In the genomic region with DNA sequence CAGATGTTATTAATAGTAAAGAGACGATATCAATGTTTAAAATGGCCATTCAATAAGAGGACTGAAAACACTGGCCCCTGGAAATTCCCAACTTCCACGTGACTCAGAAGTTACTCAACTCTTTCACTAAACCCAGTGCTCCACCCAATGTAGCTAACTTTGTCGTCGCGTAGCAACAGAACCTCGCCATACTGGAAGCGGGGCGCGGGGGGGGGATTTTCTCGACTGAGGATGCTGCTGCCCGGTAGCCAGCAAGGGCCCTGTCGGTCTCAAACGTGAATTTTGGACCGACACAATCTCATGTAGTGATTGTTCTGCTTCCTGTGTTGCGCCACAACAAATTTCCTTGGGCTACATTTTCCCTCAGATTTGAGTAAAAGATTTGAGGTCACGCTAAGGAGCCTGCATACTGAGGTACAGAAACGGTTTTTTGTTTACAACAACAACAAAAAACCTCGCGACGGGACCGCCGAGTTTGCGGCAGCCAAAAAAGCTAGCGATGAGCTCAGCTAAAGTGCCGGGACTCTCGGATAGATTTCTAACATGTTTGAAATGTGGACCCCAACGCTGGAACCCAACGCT, we compare ENCODE assay signal across 8 cellular contexts. TPM values are rescaled to one million over a fixed set of nuclear protein-coding genes. Genes with fewer than 3 reads are reported as not detected.
DNase-seq lines count a peak whose midpoint lies in the region; ATAC-seq and TF ChIP-seq lines count a peak whose summit lies in the region.

No MANE protein-coding gene starts in this region.

- peak overlapping the region; percentile 87 for H3K9ac ChIP-seq in trophoblast cell (ENCODE audit: low read length)

- peak overlapping the region; percentile 92 for H3K14ac ChIP-seq in trophoblast cell (ENCODE audit: low read length)

- H3K4me2 ChIP-seq in trophoblast cell (ENCODE audit: low read length), result peak overlapping the region; percentile 91

- ATAC-seq in GM21825 (IDR thresholded peaks at IDR 0.05; ENCODE audit: unreplicated experiment) (peak; percentile 34), heart left ventricle (peak; percentile 65 to 84 (median 78))

- 0% methylated on average over 28 of the region's 28 CpGs for WGBS in adipose tissue, 3 donors
- WGBS in heart left ventricle, 4 donors, result 0 to 1% (median 0%) methylated on average over 28 of the region's 28 CpGs
- WGBS in trophoblast cell (ENCODE audit: extremely low coverage, insufficient coverage, insufficient read length), result no CpG with 5 or more reads among the region's 28 CpGs
- WGBS in transverse colon (ENCODE audit: low coverage in 1 of 2), 2 donors, result 0 to 2% methylated on average over 10 to 28 of the region's 28 CpGs

- no peak overlapping the region for H3K23ac ChIP-seq in trophoblast cell (ENCODE audit: low read length)

- intact Hi-C loops in heart left ventricle (cut with DNase I), result loop anchor here in 9 of 10 donors (1.0 to 10.0 kb wide), 17 partner anchors 92 to 234 kb away; a partner anchor contains a TSS
- intact Hi-C loops in transverse colon (cut with DNase I; ENCODE audit: low total_unique reads), result no loop called here

- peak overlapping the region; percentile 70 for H3K4ac ChIP-seq in trophoblast cell (ENCODE audit: low read depth, low read length)

- H2BK12ac ChIP-seq in trophoblast cell (ENCODE audit: low read length), result no peak overlapping the region

- peak overlapping the region; percentile 95 for H2BK5ac ChIP-seq in trophoblast cell (ENCODE audit: low read depth, low read length, poor library complexity)

- H3K27me3 ChIP-seq in heart left ventricle, result no peaks in the 10 kb centered on the region
- H3K27me3 ChIP-seq in trophoblast cell (ENCODE audit: insufficient read depth, low read length), result no peaks in the 10 kb centered on the region
- no peaks in the 10 kb centered on the region for H3K27me3 ChIP-seq in transverse colon

- no peak for TF ChIP-seq EP300 in transverse colon (IDR thresholded peaks at IDR 0.05; ENCODE audit: low read depth)

- peaks cover 11% of the 10 kb centered on the region for H3K79me1 ChIP-seq in trophoblast cell (ENCODE audit: low read length)

- H3K27ac ChIP-seq in adipose tissue (ENCODE audit: low read depth, low read length) (peak overlapping the region; percentile 76), heart left ventricle (peak overlapping the region; percentile 91 to 99 (median 97)), trophoblast cell (ENCODE audit: low read depth, low read length) (peak overlapping the region; percentile 99), transverse colon (peak overlapping the region; percentile 98 to 100 (median 98))

- peak overlapping the region; percentile 95 for H3K18ac ChIP-seq in trophoblast cell (ENCODE audit: low read length)

- in situ Hi-C loops in transverse colon (cut with MboI; ENCODE audit: low pct_ligation_motif_present in 1 of 4, low pct_unique_long_range_greater_than_20kb in 1 of 4, low sequenced_read_pairs in 3 of 4), result loop anchor here in 2 of 4 donors (10.0 kb wide), 2 partner anchors 206 to 226 kb away; a partner anchor contains a TSS

- TF ChIP-seq POLR2A in heart left ventricle (IDR thresholded peaks at IDR 0.05) (peak in 1 of 2 donors; percentile 22), transverse colon (IDR thresholded peaks at IDR 0.05) (no peak)

- H2BK120ac ChIP-seq in trophoblast cell (ENCODE audit: insufficient read depth, low read length, poor library complexity), result peak overlapping the region; percentile 94

- peak overlapping the region; percentile 94 for H4K12ac ChIP-seq in trophoblast cell (ENCODE audit: low read depth, low read length)

- H3K36me3 ChIP-seq in heart left ventricle, result peaks cover 0 to 23% (median 6%) of the 10 kb centered on the region in 9 donors
- H3K36me3 ChIP-seq in trophoblast cell (ENCODE audit: control insufficient read depth in 1 of 2, insufficient read depth in 2 of 2, low read length in 2 of 2), result no peaks in the 10 kb centered on the region
- H3K36me3 ChIP-seq in transverse colon, result no peaks in the 10 kb centered on the region

- H3K4me3 ChIP-seq in heart left ventricle (peak overlapping the region; percentile 28 to 87 (median 74)), trophoblast cell (ENCODE audit: low read depth, low read length) (peak overlapping the region; percentile 51), transverse colon (peak overlapping the region; percentile 47 to 74 (median 52))

- TF ChIP-seq CTCF in heart left ventricle (IDR thresholded peaks at IDR 0.05) (no peak), transverse colon (IDR thresholded peaks at IDR 0.05) (no peak)

- H2AK5ac ChIP-seq in trophoblast cell (ENCODE audit: low read length), result no peak overlapping the region

- DNase-seq in D341Med (ENCODE audit: low spot score), result peak; percentile 41
- peak; percentile 90 for DNase-seq in LoVo (ENCODE audit: low spot score)
- peak; percentile 88 for DNase-seq in T follicular helper cell (ENCODE audit: low read depth)
- DNase-seq in heart left ventricle, result peak; percentile 86 to 94 (median 91)
- DNase-seq in trophoblast cell, result peak; percentile 94 to 99
- DNase-seq in transverse colon, result peak; percentile 93

- peak overlapping the region; percentile 91 for H4K8ac ChIP-seq in trophoblast cell (ENCODE audit: low read depth, low read length)

- H3K9me3 ChIP-seq in heart left ventricle, result no peaks in the 10 kb centered on the region
- no peaks in the 10 kb centered on the region for H3K9me3 ChIP-seq in trophoblast cell (ENCODE audit: insufficient read depth, low read depth, low read length)
- H3K9me3 ChIP-seq in transverse colon, result no peaks in the 10 kb centered on the region

- H4K91ac ChIP-seq in trophoblast cell (ENCODE audit: low read depth, low read length), result peak overlapping the region; percentile 98

- peak overlapping the region; percentile 84 for H2AFZ ChIP-seq in trophoblast cell (ENCODE audit: insufficient read depth, low read length, poor library complexity)

- H3K4me1 ChIP-seq in heart left ventricle (peaks cover 0 to 28% (median 9%) of the 10 kb centered on the region in 12 donors), trophoblast cell (ENCODE audit: control insufficient read depth in 1 of 2, insufficient read depth in 2 of 2, low read length in 2 of 2) (peaks cover 0 to 2% of the 10 kb centered on the region in 2 experiments), transverse colon (peaks cover 7 to 34% (median 11%) of the 10 kb centered on the region in 4 donors)

- H3K79me2 ChIP-seq in trophoblast cell (ENCODE audit: control insufficient read depth, insufficient read depth, low read length, poor library complexity), result peaks cover 3% of the 10 kb centered on the region

RNA-seq across cellular contexts. Expression of a gene that starts 1.0 kb away (rescaled TPM):
- polyA plus RNA-seq in adipose tissue (1 to 10 TPM; 3.3 to 9.6 (median 4.2) TPM), heart left ventricle (1 to 10 TPM; 6.7 to 9.5 TPM)
- total RNA-seq in heart left ventricle (10 to 100 TPM in 1 of 9 donors, 1 to 10 TPM in 8; 5.4 to 10.1 (median 7.6) TPM), transverse colon (1 to 10 TPM in 3 of 4 donors, not detected in 1; 4.0 TPM)
- polyA plus RNA-seq in trophoblast cell (2013), result 5.6 and 5.8 TPM in 2 replicates

RNA-seq across cellular contexts. Expression of a gene that starts 35.3 kb away (rescaled TPM):
- polyA plus RNA-seq in adipose tissue, result 1 to 10 TPM in 1 of 3 donors, under 1 TPM in 2; 0.12 to 1.0 (median 0.45) TPM
- 1 to 10 TPM in 2 of 9 donors, under 1 TPM in 2, not detected in 5; 0.28 to 2.2 (median 0.86) TPM for total RNA-seq in heart left ventricle
- polyA plus RNA-seq in heart left ventricle, result under 1 TPM in 1 of 2 donors, not detected in 1; 0.37 TPM
- 30.7 and 35.0 TPM in 2 replicates for polyA plus RNA-seq in trophoblast cell (2013)
- 100 to 1,000 TPM in 3 of 4 donors, 10 to 100 TPM in 1; 36.0 to 181 (median 173) TPM for total RNA-seq in transverse colon

Comparison
In these comparisons a context has a peak if more than half of its experiments do, and no peak if none do; other contexts are left out.
1. Peak in every context shown above with its lines: DNase-seq, ATAC-seq, H3K4me3 ChIP-seq and H3K27ac ChIP-seq.
2. DNase-seq: peak in every context shown above with its lines; median percentile 96 in trophoblast cell; 93 in transverse colon; 91 in heart left ventricle; 90 in LoVo; 88 in T follicular helper cell; 41 in D341Med.
3. RNA of a gene that starts 35.3 kb away (total RNA-seq): 36.0 to 181 TPM in transverse colon; 0.28 to 2.2 TPM in heart left ventricle; every median in the first group is over 10 times any median in the second.